ENCODE assay signal across 10 cellular contexts in genomic region chr4:177308125-177308524, GRCh38. TPM values are rescaled to one million over a fixed set of nuclear protein-coding genes. Genes with fewer than 3 reads are reported as not detected.
DNase-seq lines count a peak whose midpoint lies in the region; ATAC-seq and TF ChIP-seq lines count a peak whose summit lies in the region.
"Had no signal": no experiment of that assay in that cellular context is flagged by ENCODE, and none has a peak within 500 bp of the region (broad histone marks: within the 10 kb centered on the region; RNA-seq: fewer than 3 reads in every experiment).

No MANE protein-coding gene starts in this region.

- H3K9me3 ChIP-seq in RWPE2 (ENCODE audit: severe bottlenecking) (no peaks in the 10 kb centered on the region), fibroblast of lung (ENCODE audit: control insufficient read depth, insufficient read depth, low read depth, low read length) (no peaks in the 10 kb centered on the region), thyroid gland (no peaks in the 10 kb centered on the region)
- H3K9me3 ChIP-seq: BE2C had no signal

- H4K20me1 ChIP-seq in fibroblast of lung (ENCODE audit: control insufficient read depth, extremely low read depth, insufficient read depth, low read length) = no peaks in the 10 kb centered on the region

- ATAC-seq in Right ventricle myocardium inferior (peak; percentile 27), RWPE2 (ENCODE audit: low read depth) (peak; percentile 30), GM18505 (IDR thresholded peaks at IDR 0.05; ENCODE audit: unreplicated experiment) (no peak)

- WGBS in thyroid gland, 2 donors = 36 to 52% methylated on average over 3 of the region's 3 CpGs

- TF ChIP-seq POLR2A in thyroid gland (IDR thresholded peaks at IDR 0.05) = no peak
- TF ChIP-seq POLR2A in GM18505 (IDR thresholded peaks at IDR 0.05; ENCODE audit: borderline replicate concordance, extremely low read depth, insufficient read depth, insufficient read length) = no peak

- H3K36me3 ChIP-seq in RWPE2 (ENCODE audit: low read depth) (peaks cover 11% of the 10 kb centered on the region; the same call in 1 of the 2 replicates), fibroblast of lung (ENCODE audit: control insufficient read depth, insufficient read depth, low read length) (no peaks in the 10 kb centered on the region), thyroid gland (no peaks in the 10 kb centered on the region)
- H3K36me3 ChIP-seq: BE2C had no signal

- no peak for TF ChIP-seq CTCF in RWPE2 (IDR thresholded peaks at IDR 0.05; ENCODE audit: poor library complexity, severe bottlenecking)
- no peak for TF ChIP-seq CTCF in fibroblast of lung (conservative IDR thresholded peaks at IDR 0.05 in 1 of 2, IDR thresholded peaks at IDR 0.05 in 1 of 2; ENCODE audit: low read depth in 1 of 2, low read length in 2 of 2)
- TF ChIP-seq CTCF in thyroid gland (IDR thresholded peaks at IDR 0.05) = no peak

- no peak for DNase-seq in Right ventricle myocardium inferior (ENCODE audit: missing footprints)
- no peak for DNase-seq in cardiac septum (ENCODE audit: low spot score)
- DNase-seq in RWPE2 (ENCODE audit: low spot score) = no peak
- peak; percentile 86 to 94 for DNase-seq in fibroblast of lung (ENCODE audit: low read depth in 2 of 2)
- DNase-seq in thyroid gland = peak; percentile 31 to 68
- DNase-seq in A172 (ENCODE audit: low spot score) = no peak
- no peak for DNase-seq in caudate nucleus (lab: John Stamatoyannopoulos, UW)
- DNase-seq: BE2C, naive B cell had no signal

- peaks cover 25% of the 10 kb centered on the region for H3K79me2 ChIP-seq in fibroblast of lung (ENCODE audit: control insufficient read depth, insufficient read depth, low read length)

- H3K4me3 ChIP-seq in RWPE2 (ENCODE audit: severe bottlenecking) (no peak overlapping the region), fibroblast of lung (replicated peaks in 1 of 4; ENCODE audit: control extremely low read depth in 1 of 4, insufficient read depth in 1 of 4, low read depth in 3 of 4, low read length in 4 of 4) (no peak overlapping the region), thyroid gland (replicated peaks in 1 of 3) (no peak overlapping the region)

- no peak overlapping the region for H3K9ac ChIP-seq in fibroblast of lung (ENCODE audit: insufficient read depth, low read length)

- H3K4me1 ChIP-seq in RWPE2 (ENCODE audit: insufficient read depth, poor library complexity, severe bottlenecking) (peaks cover 26% of the 10 kb centered on the region), fibroblast of lung (ENCODE audit: control insufficient read depth, extremely low read depth, insufficient read depth, low read length) (peaks cover 6% of the 10 kb centered on the region), thyroid gland (peaks cover 8 to 18% of the 10 kb centered on the region in 2 donors)
- H3K4me1 ChIP-seq: BE2C had no signal

- no peaks in the 10 kb centered on the region for H3K27me3 ChIP-seq in RWPE2 (ENCODE audit: insufficient read depth, poor library complexity, severe bottlenecking)
- H3K27me3 ChIP-seq in fibroblast of lung (ENCODE audit: control insufficient read depth, insufficient read depth, low read length) = no peaks in the 10 kb centered on the region
- no peaks in the 10 kb centered on the region for H3K27me3 ChIP-seq in thyroid gland
- H3K27me3 ChIP-seq: BE2C had no signal

- H3K27ac ChIP-seq in RWPE2 (ENCODE audit: poor library complexity, severe bottlenecking) (peak overlapping the region; percentile 7), fibroblast of lung (ENCODE audit: insufficient read depth, low read length) (no peak overlapping the region), thyroid gland (no peak overlapping the region), caudate nucleus (ENCODE audit: low read depth, low read length) (no peak overlapping the region)

- H3K4me2 ChIP-seq in fibroblast of lung (ENCODE audit: extremely low read depth, insufficient read depth, low read length) = no peak overlapping the region

- intact Hi-C loops in Right ventricle myocardium inferior (cut with DNase I) = no loop called here
- intact Hi-C loops in cardiac septum (cut with DNase I) = no loop called here
- intact Hi-C loops in thyroid gland (cut with DNase I) = no loop called here

- H2AFZ ChIP-seq in fibroblast of lung (ENCODE audit: low read length) = no peak overlapping the region

RNA-seq across cellular contexts. Expression of gene NEIL3, which starts 1.5 kb away (rescaled TPM):
- total RNA-seq in Right ventricle myocardium inferior = 0.16 TPM
- total RNA-seq in cardiac septum = 0.16 TPM
- 2.3 and 4.5 TPM in 2 replicates for total RNA-seq in fibroblast of lung
- polyA plus RNA-seq in fibroblast of lung = 5.2 and 10.6 TPM in 2 replicates
- 2.4 and 5.4 TPM in 2 replicates for polyA plus RNA-seq in fibroblast of lung (2012)
- polyA minus RNA-seq in fibroblast of lung (ENCODE audit: low replicate concordance) = 1.3 TPM in 1 of 2 replicates, not detected in the other
- under 1 TPM in 1 of 4 donors, not detected in 3; 0.59 TPM for total RNA-seq in thyroid gland
- total RNA-seq in A172 (2014; rRNA removed; shearing (Covaris generic)) = 17.5 and 21.8 TPM in 2 replicates

Comparison
In these comparisons a context has a peak if more than half of its experiments do, and no peak if none do; other contexts are left out.
1. DNase-seq: peak in fibroblast of lung (2 of 2) and thyroid gland (2 of 2); none in Right ventricle myocardium inferior (single experiment), cardiac septum (single experiment), RWPE2 (single experiment), A172 (single experiment) and caudate nucleus (0 of 61).